14 cellular contexts compared by ENCODE assay signal in genomic region chr6:100085162-100085431, GRCh38.
A peak's percentile ranks its signal among the peaks of the same experiment; 100 is the strongest.
DNase-seq lines count a peak whose midpoint lies in the region; ATAC-seq and TF ChIP-seq lines count a peak whose summit lies in the region.
"Had no signal": no experiment of that assay in that cellular context is flagged by ENCODE, and none has a peak within 500 bp of the region (broad histone marks: within the 10 kb centered on the region; RNA-seq: fewer than 3 reads in every experiment).

No MANE protein-coding gene starts in this region.

- H3K9me3 Mint-ChIP-seq in neural progenitor cell, result no peaks in the 10 kb centered on the region
- H3K9me3 Mint-ChIP-seq in naive thymus-derived CD8-positive, alpha-beta T cell, result peaks cover 0 to 9% (median 0%) of the 10 kb centered on the region in 9 donors

- H4K20me1 ChIP-seq in neural progenitor cell (ENCODE audit: low read depth), result no peaks in the 10 kb centered on the region
- H4K20me1 ChIP-seq: BLaER1 treated with 17β-estradiol and CSF1 and Interleukin-3, amounts not matched to agents 10 nM and 100 nM had no signal

- H3K9me3 ChIP-seq in SK-N-MC (ENCODE audit: low read depth, low read length) (no peaks in the 10 kb centered on the region), lung (ENCODE audit: control insufficient read depth in 2 of 2, insufficient read depth in 1 of 2, low read length in 1 of 2) (no peaks in the 10 kb centered on the region), psoas muscle (no peaks in the 10 kb centered on the region), neural progenitor cell (ENCODE audit: low read depth) (no peaks in the 10 kb centered on the region)
- H3K9me3 ChIP-seq: BLaER1 treated with 17β-estradiol and CSF1 and Interleukin-3, amounts not matched to agents 10 nM and 100 nM had no signal

- intact Hi-C loops in psoas muscle (cut with DNase I), result no loop called here

- WGBS in lung, 2 donors, result 71 to 80% methylated on average over 2 of the region's 2 CpGs
- 28 to 38% (median 29%) methylated on average over 2 of the region's 2 CpGs for WGBS in psoas muscle, 3 donors

- H3K27ac ChIP-seq in SK-N-MC (peak overlapping the region; percentile 7; the same call in 1 of the 2 replicates), lung (ENCODE audit: low read depth in 1 of 2, low read length in 1 of 2) (no peak overlapping the region), psoas muscle (peak overlapping the region; percentile 88), neural progenitor cell (no peak overlapping the region)
- H3K27ac ChIP-seq: BLaER1 treated with 17β-estradiol and CSF1 and Interleukin-3, amounts not matched to agents 10 nM and 100 nM had no signal

- H3K27me3 ChIP-seq in lung (ENCODE audit: control insufficient read depth, insufficient read depth), result no peaks in the 10 kb centered on the region
- H3K27me3 ChIP-seq in psoas muscle (ENCODE audit: insufficient read depth in 3 of 3, low read length in 2 of 3), result no peaks in the 10 kb centered on the region
- H3K27me3 ChIP-seq in neural progenitor cell, result no peaks in the 10 kb centered on the region
- H3K27me3 ChIP-seq: BLaER1 treated with 17β-estradiol and CSF1 and Interleukin-3, amounts not matched to agents 10 nM and 100 nM had no signal

- no peak for TF ChIP-seq CTCF in AG10803 (conservative IDR thresholded peaks at IDR 0.05; ENCODE audit: low read length)
- TF ChIP-seq CTCF in lung (IDR thresholded peaks at IDR 0.05; ENCODE audit: control extremely low read depth, extremely low read depth), result no peak
- TF ChIP-seq CTCF in psoas muscle (IDR thresholded peaks at IDR 0.05), result no peak
- no peak for TF ChIP-seq CTCF in neural progenitor cell (IDR thresholded peaks at IDR 0.05)

- ATAC-seq in lung (ENCODE audit: insufficient read depth, low FRiP score), result peak; percentile 19
- ATAC-seq in psoas muscle, result no peak
- no peak for ATAC-seq in HG03280 (IDR thresholded peaks at IDR 0.05; ENCODE audit: unreplicated experiment)
- ATAC-seq in naive thymus-derived CD8-positive, alpha-beta T cell, result no peak
- no peak for ATAC-seq in GM19395 (IDR thresholded peaks at IDR 0.05; ENCODE audit: unreplicated experiment)
- ATAC-seq: HCT116 had no signal

- no peaks in the 10 kb centered on the region for H3K79me2 ChIP-seq in neural progenitor cell (ENCODE audit: low read depth)

- H3K4me3 Mint-ChIP-seq in neural progenitor cell, result no peak overlapping the region
- H3K4me3 Mint-ChIP-seq in naive thymus-derived CD8-positive, alpha-beta T cell, result no peak overlapping the region
- H3K4me3 Mint-ChIP-seq: CD4-positive, CD25-positive, alpha-beta regulatory T cell had no signal

- H3K4me1 Mint-ChIP-seq in neural progenitor cell, result no peaks in the 10 kb centered on the region
- no peaks in the 10 kb centered on the region for H3K4me1 Mint-ChIP-seq in naive thymus-derived CD8-positive, alpha-beta T cell
- H3K4me1 Mint-ChIP-seq: CD4-positive, CD25-positive, alpha-beta regulatory T cell had no signal

- H2AFZ ChIP-seq in neural progenitor cell (replicated peaks), result no peak overlapping the region

- H3K36me3 Mint-ChIP-seq in neural progenitor cell, result no peaks in the 10 kb centered on the region
- no peaks in the 10 kb centered on the region for H3K36me3 Mint-ChIP-seq in naive thymus-derived CD8-positive, alpha-beta T cell
- H3K36me3 Mint-ChIP-seq: CD4-positive, CD25-positive, alpha-beta regulatory T cell had no signal

- H3K4me1 ChIP-seq in lung (ENCODE audit: control insufficient read depth in 2 of 2, insufficient read depth in 2 of 2, low read length in 2 of 2) (no peaks in the 10 kb centered on the region), psoas muscle (peaks cover 46% of the 10 kb centered on the region), neural progenitor cell (no peaks in the 10 kb centered on the region)
- H3K4me1 ChIP-seq: BLaER1 treated with 17β-estradiol and CSF1 and Interleukin-3, amounts not matched to agents 10 nM and 100 nM had no signal

- POLR2A ChIA-PET in naive thymus-derived CD8-positive, alpha-beta T cell (lab: Charles Lee), result no interaction called here

- H3F3A ChIP-seq in neural progenitor cell (ENCODE audit: low read depth), result no peaks in the 10 kb centered on the region

- no peak overlapping the region for H3K4me2 ChIP-seq in neural progenitor cell
- H3K4me2 ChIP-seq: BLaER1 treated with 17β-estradiol and CSF1 and Interleukin-3, amounts not matched to agents 10 nM and 100 nM had no signal

- H3K9ac ChIP-seq in SK-N-MC (ENCODE audit: insufficient read length) (no peak overlapping the region), neural progenitor cell (no peak overlapping the region)
- H3K9ac ChIP-seq: BLaER1 treated with 17β-estradiol and CSF1 and Interleukin-3, amounts not matched to agents 10 nM and 100 nM had no signal

- H3K36me3 ChIP-seq in SK-N-MC (ENCODE audit: insufficient read depth, low read length) (no peaks in the 10 kb centered on the region), lung (ENCODE audit: control insufficient read depth in 2 of 2, insufficient read depth in 2 of 2, low read length in 2 of 2) (no peaks in the 10 kb centered on the region), psoas muscle (ENCODE audit: insufficient read depth in 1 of 2, low read depth in 1 of 2) (no peaks in the 10 kb centered on the region), neural progenitor cell (no peaks in the 10 kb centered on the region)
- H3K36me3 ChIP-seq: BLaER1 treated with 17β-estradiol and CSF1 and Interleukin-3, amounts not matched to agents 10 nM and 100 nM had no signal

- peak; percentile 24 for DNase-seq in AG10803 (ENCODE audit: low read depth)
- no peak for DNase-seq in SK-N-MC (ENCODE audit: low read depth, low spot score)
- no peak for DNase-seq in lung (ENCODE audit: low spot score)
- DNase-seq in psoas muscle, result no peak
- DNase-seq in neural progenitor cell (ENCODE audit: low spot score), result no peak
- no peak for DNase-seq in naive thymus-derived CD8-positive, alpha-beta T cell
- DNase-seq: 8988T; CD4-positive, CD25-positive, alpha-beta regulatory T cell; DMS53; GF-D8 had no signal

- H3K27me3 Mint-ChIP-seq in neural progenitor cell (ENCODE audit: insufficient read depth, low read depth), result no peaks in the 10 kb centered on the region
- H3K27me3 Mint-ChIP-seq in naive thymus-derived CD8-positive, alpha-beta T cell, result peaks cover 0 to 10% (median 3%) of the 10 kb centered on the region in 5 donors

- H3K4me3 ChIP-seq in AG10803 (ENCODE audit: low read length), result no peak overlapping the region
- no peak overlapping the region for H3K4me3 ChIP-seq in SK-N-MC
- H3K4me3 ChIP-seq in lung, result no peak overlapping the region
- no peak overlapping the region for H3K4me3 ChIP-seq in psoas muscle
- no peak overlapping the region for H3K4me3 ChIP-seq in neural progenitor cell
- H3K4me3 ChIP-seq: BLaER1 treated with 17β-estradiol and CSF1 and Interleukin-3, amounts not matched to agents 10 nM and 100 nM had no signal

- H3K27ac Mint-ChIP-seq in neural progenitor cell, result no peak overlapping the region
- H3K27ac Mint-ChIP-seq in naive thymus-derived CD8-positive, alpha-beta T cell, result no peak overlapping the region
- H3K27ac Mint-ChIP-seq: CD4-positive, CD25-positive, alpha-beta regulatory T cell had no signal

Comparison
In these comparisons a context has a peak if more than half of its experiments do, and no peak if none do; other contexts are left out.
1. H3K27ac ChIP-seq: peak in SK-N-MC (single experiment) and psoas muscle (single experiment); none in lung (0 of 2) and neural progenitor cell (single experiment).